ENCODE assay signal across 32 cellular contexts in genomic region chr10:52322941-52323340, GRCh38. TPM values are rescaled to one million over a fixed set of nuclear protein-coding genes. Genes with fewer than 3 reads are reported as not detected.
"Had no signal": no experiment of that assay in that cellular context is flagged by ENCODE, and none has a peak within 500 bp of the region (broad histone marks: within the 10 kb centered on the region; RNA-seq: fewer than 3 reads in every experiment).

No MANE protein-coding gene starts in this region.

- H3K4me3 ChIP-seq: coronary artery, dorsolateral prefrontal cortex, mucosa of descending colon, pancreas, prostate gland, sigmoid colon, smooth muscle cell, thyroid gland, upper lobe of left lung, vagina had no signal

- ATAC-seq: activated CD4-positive, alpha-beta T cell treated with anti-CD3 and anti-CD28 coated beads for 36 hours; activated CD8-positive, alpha-beta memory T cell treated with anti-CD3 and anti-CD28 coated beads, Interleukin-2, amount 10 ng/mL, durations not matched to agents 7 days and 5 days; activated CD8-positive, alpha-beta T cell treated with anti-CD3 and anti-CD28 coated beads, Interleukin-2, amount 10 ng/mL, durations not matched to agents 7 days and 5 days; activated naive CD4-positive, alpha-beta T cell treated with anti-CD3 and anti-CD28 coated beads, Interleukin-2, amount 50 U/mL, for 72 hours; left cardiac atrium; left ventricle myocardium superior; mucosa of descending colon; pancreas; stimulated activated memory B cell treated with anti-CD40 and anti-IgM and Interleukin-4, amounts not matched to agents 10 μg/mL and 1 μg/mL and 100 μg/mL, for 72 hours; stimulated activated naive CD8-positive, alpha-beta T cell treated with anti-CD3 and anti-CD28 coated beads, Interleukin-15, amount 100 ng/mL, for 72 hours had no signal

- H3K27me3 ChIP-seq: neutrophil, pancreas, sigmoid colon, thyroid gland, upper lobe of left lung, vagina had no signal

- H3K27ac ChIP-seq: coronary artery, dorsolateral prefrontal cortex, neutrophil, pancreas, prostate gland, sigmoid colon, thyroid gland, upper lobe of left lung, vagina had no signal

- DNase-seq: activated CD4-positive, alpha-beta T cell treated with anti-CD3 and anti-CD28 coated beads for 36 hours; activated CD4-positive, CD25-positive, alpha-beta regulatory T cell; activated CD8-positive, alpha-beta memory T cell treated with anti-CD3 and anti-CD28 coated beads, Interleukin-2, amount 10 ng/mL, durations not matched to agents 7 days and 5 days; activated CD8-positive, alpha-beta T cell treated with anti-CD3 and anti-CD28 coated beads, Interleukin-2, amount 10 ng/mL, durations not matched to agents 7 days and 5 days; activated naive CD4-positive, alpha-beta T cell; activated T-cell treated with anti-CD3 and anti-CD28 coated beads, Interleukin-2, amount 50 U/mL, for 48 hours; dorsolateral prefrontal cortex; effector memory CD4-positive, alpha-beta T cell; head of caudate nucleus; hippocampal formation; left cardiac atrium; left ventricle myocardium superior; mucosa of descending colon; nephron progenitor cell; pancreas; retina; sigmoid colon; stimulated activated CD4-positive, alpha-beta T cell treated with anti-CD3 and anti-CD28 coated beads, Interleukin-1b, Interleukin-23, amount 100 ng/mL, for 48 hours; stimulated activated CD4-positive, alpha-beta T cell treated with anti-CD3 and anti-CD28 coated beads, Interleukin-4, amount 100 ng/mL, for 4 hours; stimulated activated CD8-positive, alpha-beta memory T cell treated with anti-CD3 and anti-CD28 coated beads, Interleukin-4, amount 100 ng/mL, for 48 hours; stimulated activated naive CD8-positive, alpha-beta T cell treated with anti-CD3 and anti-CD28 coated beads, Interleukin-15, amount 100 ng/mL, for 72 hours; substantia nigra; thyroid gland; upper lobe of left lung had no signal

- H3K9me3 ChIP-seq: mucosa of descending colon, neutrophil, pancreas, prostate gland, sigmoid colon, thyroid gland, upper lobe of left lung, vagina had no signal

- H3K36me3 ChIP-seq: neutrophil, pancreas, prostate gland, sigmoid colon, thyroid gland, upper lobe of left lung, vagina had no signal

- H3K4me1 ChIP-seq: pancreas, prostate gland, sigmoid colon, thyroid gland, upper lobe of left lung, vagina had no signal

RNA-seq across cellular contexts. Expression of gene DKK1, which starts 8.9 kb away (rescaled TPM):
- total RNA-seq: activated CD4-positive, alpha-beta T cell treated with anti-CD3 and anti-CD28 coated beads for 36 hours; activated CD8-positive, alpha-beta memory T cell treated with anti-CD3 and anti-CD28 coated beads, Interleukin-2, amount 10 ng/mL, durations not matched to agents 7 days and 5 days; activated CD8-positive, alpha-beta T cell treated with anti-CD3 and anti-CD28 coated beads, Interleukin-2, amount 10 ng/mL, durations not matched to agents 7 days and 5 days; activated naive CD4-positive, alpha-beta T cell treated with anti-CD3 and anti-CD28 coated beads, Interleukin-2, amount 50 U/mL, for 72 hours; activated T-helper 2 cell treated with anti-CD3 and anti-CD28 coated beads, Interferon-gamma antibody, Interleukin-2, Interleukin-4, amounts not matched to agents 10 μg/mL and 5 μg/mL and 100 μg/mL, durations not matched to agents 14 hours and 24 hours and 36 hours; left cardiac atrium; left ventricle myocardium superior had no signal
